Comparison of ENCODE assay signal across 8 cellular contexts in the genomic region with DNA sequence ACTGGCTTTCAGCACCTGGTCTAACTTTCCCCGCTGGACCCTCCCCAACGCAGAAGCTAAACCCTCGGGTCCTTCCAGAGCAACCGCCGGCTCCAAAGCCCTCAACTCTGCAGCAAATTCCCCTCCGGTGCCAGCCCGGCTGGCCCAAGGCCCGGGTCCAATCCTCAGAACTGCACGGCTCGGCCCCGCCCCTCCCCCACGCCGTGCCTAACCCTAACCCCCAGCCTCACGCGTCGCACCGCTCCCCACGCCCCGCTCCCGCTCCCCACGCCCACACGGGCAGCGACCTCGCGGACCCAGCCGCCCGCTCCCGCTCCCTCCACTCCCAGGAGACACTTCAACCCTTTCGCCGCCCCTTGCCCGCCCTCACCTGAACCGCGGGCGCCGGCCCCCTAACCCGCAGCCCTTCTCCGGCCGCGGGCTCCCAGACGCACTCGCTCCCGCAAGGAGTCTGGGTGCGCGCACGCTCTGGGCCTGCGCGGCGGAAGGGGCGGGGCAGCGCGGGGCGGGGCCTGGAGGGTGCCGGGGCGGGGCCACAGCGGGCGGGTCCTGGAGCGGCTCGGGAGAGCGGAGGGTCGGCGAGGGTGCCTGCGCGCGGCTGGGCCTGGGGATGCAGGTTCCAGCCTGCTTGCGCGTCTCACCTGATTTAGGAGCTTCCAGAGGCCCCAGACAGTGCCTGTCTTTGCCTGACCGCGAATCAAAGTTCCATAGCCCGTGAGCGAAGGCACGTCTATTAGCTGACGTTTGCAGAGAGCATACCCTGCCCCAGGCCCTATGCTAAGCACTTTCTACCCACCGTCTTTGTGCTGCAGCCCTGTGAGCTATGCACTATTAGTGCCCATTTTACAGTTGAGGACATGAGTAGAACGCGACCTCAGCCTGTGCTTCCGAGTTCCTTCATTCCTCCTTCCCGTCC. TPM values are rescaled to one million over a fixed set of nuclear protein-coding genes. Genes with fewer than 3 reads are reported as not detected.
DNase-seq lines count a peak whose midpoint lies in the region; ATAC-seq and TF ChIP-seq lines count a peak whose summit lies in the region.

A gene (minus strand): TSS at position 453 of the 916 bp plus-strand sequence. CDS start 2,729 bp downstream, outside the sequence.

- CTCF ChIA-PET in Calu3 (lab: Charles Lee) = interaction anchor here (0.8 kb wide), 1 partner anchor 236 kb away, joined by 4 read pairs; no protein-coding TSS in a partner anchor
- CTCF ChIA-PET in OCI-LY7 (lab: Charles Lee; ENCODE audit: unreplicated experiment) = interaction anchor here (0.6 kb wide), 1 partner anchor 58 kb away, joined by 3 read pairs; no protein-coding TSS in a partner anchor

- H3K27ac ChIP-seq in OCI-LY7 (ENCODE audit: low read depth, low read length, poor library complexity, severe bottlenecking) (peak within 1 kb of the TSS; percentile 47), epithelial cell of prostate (peak within 1 kb of the TSS; percentile 39)

- H3K4me1 Mint-ChIP-seq in Calu3 (ENCODE audit: low read depth, unreplicated experiment) = no peaks in the 10 kb centered on the region

- no peaks in the 10 kb centered on the region for H3K27me3 Mint-ChIP-seq in Calu3 (ENCODE audit: unreplicated experiment)

- H3K4me3 Mint-ChIP-seq in Calu3 (ENCODE audit: low read depth, unreplicated experiment) = peak within 1 kb of the TSS; percentile 75

- POLR2A ChIA-PET in OCI-LY7 (lab: Charles Lee) = interaction anchor here (0.6 to 0.9 kb wide), 4 partner anchors 12 to 675 kb away, joined by 3 to 4 read pairs (median 3); no protein-coding TSS in a partner anchor

- peak within 1 kb of the TSS; percentile 90 for H3K4me2 ChIP-seq in OCI-LY7 (ENCODE audit: low read length)

- no peaks in the 10 kb centered on the region for H3K9me2 ChIP-seq in OCI-LY7 (ENCODE audit: insufficient read depth, low read length)

- H3K79me2 ChIP-seq in OCI-LY7 (ENCODE audit: insufficient read depth, low read depth, low read length) = peaks cover 20% of the 10 kb centered on the region

- H3K4me3 ChIP-seq in OCI-LY7 (ENCODE audit: low read depth, low read length, poor library complexity, severe bottlenecking) = peak within 1 kb of the TSS; percentile 100

- TF ChIP-seq CTCF in Calu3 (IDR thresholded peaks at IDR 0.05; ENCODE audit: unreplicated experiment) (no peak), OCI-LY7 (conservative IDR thresholded peaks at IDR 0.05; ENCODE audit: low read length) (0 out of 2 replicates have a peak, but pooled peaks have one; percentile 19)

- BruUV-seq in Calu3 (replicated peaks; lab: Mats Ljungman, UMichigan) (no TSS peak), OCI-LY7 (replicated peaks; lab: Mats Ljungman, UMichigan) (no TSS peak)

- H3K9me3 Mint-ChIP-seq in Calu3 (ENCODE audit: low read depth, unreplicated experiment) = no peaks in the 10 kb centered on the region

- peaks cover 15% of the 10 kb centered on the region for H3K36me3 Mint-ChIP-seq in Calu3 (ENCODE audit: insufficient read depth, unreplicated experiment)

- H4K20me1 ChIP-seq in OCI-LY7 (ENCODE audit: insufficient read depth, low read length) = no peaks in the 10 kb centered on the region

- H3K4me1 ChIP-seq in OCI-LY7 (ENCODE audit: insufficient read depth, low read length, poor library complexity, severe bottlenecking) = peaks cover 18% of the 10 kb centered on the region

- DNase-seq in Calu3 = peak; percentile 83
- DNase-seq in HUDEP-2 (lab: John Stamatoyannopoulos, UW; ENCODE audit: unreplicated experiment in 76 of 76) = peak in 70 of 76 experiments; percentile 6 to 89 (median 68)
- DNase-seq in OCI-LY7 (ENCODE audit: low spot score) = peak; percentile 90
- peak; percentile 86 for DNase-seq in activated T-cell treated with anti-CD3 and anti-CD28 coated beads for 4 hours
- no peak for DNase-seq in epithelial cell of prostate (ENCODE audit: low read depth, low spot score)
- DNase-seq in mucosa of gallbladder (ENCODE audit: low spot score) = peak; percentile 84
- DNase-seq in stimulated activated CD8-positive, alpha-beta memory T cell treated with anti-CD3 and anti-CD28 coated beads, Interleukin-4, amount 100 ng/mL, for 4 hours (ENCODE audit: low read depth in 2 of 2, low spot score in 1 of 2) = peak; percentile 70 to 73

- H3K9me3 ChIP-seq in OCI-LY7 (ENCODE audit: low read length) = no peaks in the 10 kb centered on the region

- intact Hi-C loops in Calu3 (cut with micrococcal nuclease; ENCODE audit: unreplicated experiment) (no loop called here), OCI-LY7 (cut with micrococcal nuclease; ENCODE audit: unreplicated experiment) (no loop called here)

- peak; percentile 94 for ATAC-seq in GM21367 (IDR thresholded peaks at IDR 0.05; ENCODE audit: unreplicated experiment)

- peak within 1 kb of the TSS; percentile 68 for H3K27ac Mint-ChIP-seq in Calu3 (ENCODE audit: unreplicated experiment)

- H2AFZ ChIP-seq in OCI-LY7 (ENCODE audit: low read length) = peak within 1 kb of the TSS; percentile 71; the same call in 1 of the 2 replicates

- peaks cover 53% of the 10 kb centered on the region for H3K36me3 ChIP-seq in OCI-LY7 (ENCODE audit: insufficient read depth, low read length)

RNA-seq across cellular contexts. Expression of the gene that starts here (rescaled TPM):
- total RNA-seq in Calu3 (2022) = 26.4 and 27.4 TPM in 2 replicates
- 22.2 and 31.2 TPM in 2 replicates for total RNA-seq in OCI-LY7 (2014; rRNA removed; shearing (Covaris generic))
- total RNA-seq in OCI-LY7 (2022) = 35.5 and 36.3 TPM in 2 replicates
- total RNA-seq in mucosa of gallbladder = 23.5 TPM
